15 cellular contexts compared by ENCODE assay signal in the genomic region with DNA sequence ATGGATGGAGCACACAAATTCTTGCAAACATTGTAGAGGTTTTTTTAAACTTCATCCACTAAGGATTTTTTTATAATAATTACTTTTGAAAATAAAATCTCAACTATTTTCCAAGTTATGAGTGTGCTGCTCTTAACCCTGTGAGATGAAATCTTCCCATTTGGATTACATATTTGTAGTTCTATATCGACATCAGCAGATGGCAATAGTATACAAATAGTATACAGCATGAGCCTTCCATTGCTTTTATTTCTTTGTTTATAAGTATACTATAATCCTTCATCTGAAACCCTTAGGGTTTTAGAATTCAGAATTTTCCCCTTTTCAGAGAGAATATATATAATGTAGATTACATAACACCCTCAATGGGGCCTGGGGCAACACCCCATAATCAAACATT.
DNase-seq lines count a peak whose midpoint lies in the region; ATAC-seq, FAIRE-seq and TF ChIP-seq lines count a peak whose summit lies in the region.
"Had no signal": no experiment of that assay in that cellular context is flagged by ENCODE, and none has a peak within 500 bp of the region (broad histone marks: within the 10 kb centered on the region; RNA-seq: fewer than 3 reads in every experiment).

No MANE protein-coding gene starts in this region.

- 9% methylated on average over 1 of the region's 1 CpG for WGBS in K562 (ENCODE audit: insufficient coverage, low coverage, missing lambda C conversion rate)

- peak overlapping the region in 2 of 10 donors; percentile 2 to 31 for H3K27ac Mint-ChIP-seq in naive thymus-derived CD8-positive, alpha-beta T cell
- no peak overlapping the region for H3K27ac Mint-ChIP-seq in activated T-helper 1 cell treated with anti-CD3 and anti-CD28 coated beads, Interleukin-12 subunit alpha, Interleukin-12 subunit beta, Interleukin-2, Interleukin-4 antibody, amounts not matched to agents 30 ng/mL and 10 ng/mL and 1 ng/mL, durations not matched to agents 14 hours and 24 hours and 36 hours
- H3K27ac Mint-ChIP-seq: activated CD4-positive, alpha-beta T cell treated with anti-CD3 and anti-CD28 coated beads, Interleukin-2, amount 10 ng/mL, durations not matched to agents 7 days and 5 days; GM23338 had no signal

- TF ChIP-seq EP300 in K562 (IDR thresholded peaks at IDR 0.05; ENCODE audit: low read length): no peak

- TF ChIP-seq RAD21 in K562 (CRISPR knock-in tag; conservative IDR thresholded peaks at IDR 0.05 in 1 of 2, IDR thresholded peaks at IDR 0.05 in 1 of 2): peak; percentile 43 to 44; a peak in 3 of 4 replicates

- H3K4me3 ChIP-seq in K562: no peak overlapping the region
- H3K4me3 ChIP-seq: GM23338 had no signal

- peaks cover 0 to 7% of the 10 kb centered on the region in 2 experiments for H3K27me3 ChIP-seq in K562 (ENCODE audit: control insufficient read depth in 2 of 2, insufficient read depth in 2 of 2, low read length in 2 of 2)

- no TSS peak for BruUV-seq in K562 (replicated peaks; lab: Mats Ljungman, UMichigan)

- H3K9me1 ChIP-seq in K562 (ENCODE audit: control insufficient read depth, insufficient read depth, low read length): no peaks in the 10 kb centered on the region

- FAIRE-seq in K562 (lab: Jason Lieb, UNC): no peak

- peak in 1 of 3 experiments; percentile 25; a peak in 2 of 6 replicates for TF ChIP-seq CTCF in K562 (IDR thresholded peaks at IDR 0.05 in 2 of 3, conservative IDR thresholded peaks at IDR 0.05 in 1 of 3; ENCODE audit: insufficient read depth in 2 of 3, low read depth in 1 of 3, low read length in 3 of 3)

- POLR2A ChIA-PET in K562 (lab: Yijun Ruan, JAX): no interaction called here
- POLR2A ChIA-PET in naive thymus-derived CD8-positive, alpha-beta T cell (lab: Charles Lee): interaction anchor here (1.6 to 2.0 kb wide), 2 partner anchors 69 to 71 kb away, joined by 4 to 9 read pairs; partner anchors contain the start of gene GJA3

- no peaks in the 10 kb centered on the region for H3K4me1 ChIP-seq in K562 (replicated peaks in 1 of 2; ENCODE audit: control insufficient read depth in 2 of 2, insufficient read depth in 2 of 2, low read length in 2 of 2)

- DNase-seq in DMS 273 (lab: John Stamatoyannopoulos, UW; ENCODE audit: unreplicated experiment) (peak; percentile 10), DMS 273 treated with DMSO at 0.1 percent for 48 hours (lab: John Stamatoyannopoulos, UW) (no peak), LHCN-M2 (ENCODE audit: low read depth) (peak; percentile 7), K562 (ENCODE audit: extremely low read depth in 1 of 4, low spot score in 3 of 4) (no peak)
- DNase-seq in naive thymus-derived CD8-positive, alpha-beta T cell: peak in 3 of 10 donors; percentile 8 to 18 (median 16)
- DNase-seq in activated T-helper 1 cell treated with anti-CD3 and anti-CD28 coated beads, Interleukin-12 subunit alpha, Interleukin-12 subunit beta, Interleukin-2, Interleukin-4 antibody, amounts not matched to agents 30 ng/mL and 10 ng/mL and 1 ng/mL, durations not matched to agents 14 hours and 24 hours and 36 hours (ENCODE audit: low spot score): no peak
- DNase-seq: activated CD4-positive, alpha-beta T cell treated with anti-CD3 and anti-CD28 coated beads, Interleukin-2, amount 10 ng/mL, durations not matched to agents 7 days and 5 days; activated gamma-delta T cell treated with Interleukin-2 at 50 U/mL for 16 hours; caudate nucleus; NCI-H226 had no signal

- H3K79me2 ChIP-seq in K562 (ENCODE audit: control insufficient read depth, insufficient read depth, low read length): no peaks in the 10 kb centered on the region
- H3K79me2 ChIP-seq: parathyroid adenoma had no signal

- no peak overlapping the region for H3K9ac ChIP-seq in K562 (ENCODE audit: insufficient read depth in 1 of 2, low read depth in 2 of 2, low read length in 2 of 2)
- H3K9ac ChIP-seq: KMS-11, parathyroid adenoma had no signal

- no peaks in the 10 kb centered on the region for H3K4me1 Mint-ChIP-seq in naive thymus-derived CD8-positive, alpha-beta T cell
- H3K4me1 Mint-ChIP-seq in activated T-helper 1 cell treated with anti-CD3 and anti-CD28 coated beads, Interleukin-12 subunit alpha, Interleukin-12 subunit beta, Interleukin-2, Interleukin-4 antibody, amounts not matched to agents 30 ng/mL and 10 ng/mL and 1 ng/mL, durations not matched to agents 14 hours and 24 hours and 36 hours (ENCODE audit: low read depth): no peaks in the 10 kb centered on the region
- H3K4me1 Mint-ChIP-seq: activated CD4-positive, alpha-beta T cell treated with anti-CD3 and anti-CD28 coated beads, Interleukin-2, amount 10 ng/mL, durations not matched to agents 7 days and 5 days; GM23338 had no signal

- H3K9me3 Mint-ChIP-seq in naive thymus-derived CD8-positive, alpha-beta T cell: no peaks in the 10 kb centered on the region
- H3K9me3 Mint-ChIP-seq in activated T-helper 1 cell treated with anti-CD3 and anti-CD28 coated beads, Interleukin-12 subunit alpha, Interleukin-12 subunit beta, Interleukin-2, Interleukin-4 antibody, amounts not matched to agents 30 ng/mL and 10 ng/mL and 1 ng/mL, durations not matched to agents 14 hours and 24 hours and 36 hours: no peaks in the 10 kb centered on the region
- H3K9me3 Mint-ChIP-seq: activated CD4-positive, alpha-beta T cell treated with anti-CD3 and anti-CD28 coated beads, Interleukin-2, amount 10 ng/mL, durations not matched to agents 7 days and 5 days; GM23338 had no signal

- peaks cover 6% of the 10 kb centered on the region; the same call in 2 of the 3 replicates for H3K36me3 ChIP-seq in K562 (ENCODE audit: control insufficient read depth, insufficient read depth, low read length)

- in situ Hi-C loops in K562 (cut with MboI): no loop called here

- H2AFZ ChIP-seq in K562 (ENCODE audit: low read depth, low read length): no peak overlapping the region
- H2AFZ ChIP-seq: GM23338, parathyroid adenoma had no signal

- CTCF ChIA-PET in K562 (lab: Yijun Ruan, JAX; ENCODE audit: low intra/inter-chr PET ratio): interaction anchor here (0.6 to 2.4 kb wide), 3 partner anchors 44 to 91 kb away, joined by 3 to 23 read pairs (median 7); no protein-coding TSS in a partner anchor

- H3K4me2 ChIP-seq in K562 (ENCODE audit: insufficient read depth, low read length): no peak overlapping the region
- H3K4me2 ChIP-seq: GM23338, KMS-11 had no signal

- no peaks in the 10 kb centered on the region for H3K9me3 ChIP-seq in K562 (replicated peaks; ENCODE audit: control insufficient read depth, insufficient read depth, low read depth, low read length)

- H3K36me3 Mint-ChIP-seq in naive thymus-derived CD8-positive, alpha-beta T cell: peaks cover 0 to 23% (median 5%) of the 10 kb centered on the region in 3 donors
- H3K36me3 Mint-ChIP-seq in activated T-helper 1 cell treated with anti-CD3 and anti-CD28 coated beads, Interleukin-12 subunit alpha, Interleukin-12 subunit beta, Interleukin-2, Interleukin-4 antibody, amounts not matched to agents 30 ng/mL and 10 ng/mL and 1 ng/mL, durations not matched to agents 14 hours and 24 hours and 36 hours (ENCODE audit: low read depth): peaks cover 15% of the 10 kb centered on the region

- intact Hi-C loops in K562 (cut with micrococcal nuclease): loop anchor here (2.0 kb wide), 1 partner anchor 72 kb away; no protein-coding TSS in a partner anchor
- intact Hi-C loops in activated T-helper 1 cell treated with anti-CD3 and anti-CD28 coated beads, Interleukin-12 subunit alpha, Interleukin-12 subunit beta, Interleukin-2, Interleukin-4 antibody, amounts not matched to agents 30 ng/mL and 10 ng/mL and 1 ng/mL, durations not matched to agents 14 hours and 24 hours and 36 hours (cut with micrococcal nuclease): loop anchor here (1.0 kb wide), 1 partner anchor 73 kb away; no protein-coding TSS in a partner anchor

- no peak overlapping the region for H3K27ac ChIP-seq in K562 (ENCODE audit: extremely low read depth, low read depth, low read length)
- H3K27ac ChIP-seq: KMS-11, parathyroid adenoma had no signal

- no peaks in the 10 kb centered on the region for H3K27me3 Mint-ChIP-seq in naive thymus-derived CD8-positive, alpha-beta T cell
- H3K27me3 Mint-ChIP-seq in activated T-helper 1 cell treated with anti-CD3 and anti-CD28 coated beads, Interleukin-12 subunit alpha, Interleukin-12 subunit beta, Interleukin-2, Interleukin-4 antibody, amounts not matched to agents 30 ng/mL and 10 ng/mL and 1 ng/mL, durations not matched to agents 14 hours and 24 hours and 36 hours (ENCODE audit: insufficient read depth): peaks cover 6% of the 10 kb centered on the region

- no peak for TF ChIP-seq POLR2A in K562 (conservative IDR thresholded peaks at IDR 0.05)

- no peak overlapping the region for H3K4me3 Mint-ChIP-seq in naive thymus-derived CD8-positive, alpha-beta T cell
- H3K4me3 Mint-ChIP-seq in activated T-helper 1 cell treated with anti-CD3 and anti-CD28 coated beads, Interleukin-12 subunit alpha, Interleukin-12 subunit beta, Interleukin-2, Interleukin-4 antibody, amounts not matched to agents 30 ng/mL and 10 ng/mL and 1 ng/mL, durations not matched to agents 14 hours and 24 hours and 36 hours: no peak overlapping the region
- H3K4me3 Mint-ChIP-seq: activated CD4-positive, alpha-beta T cell treated with anti-CD3 and anti-CD28 coated beads, Interleukin-2, amount 10 ng/mL, durations not matched to agents 7 days and 5 days; GM23338 had no signal

- ATAC-seq in K562 (peak; percentile 68; the same call in 2 of the 3 replicates), GM18867 (IDR thresholded peaks at IDR 0.05; ENCODE audit: unreplicated experiment) (no peak), GM19397 (IDR thresholded peaks at IDR 0.05; ENCODE audit: unreplicated experiment) (no peak)
- ATAC-seq in naive thymus-derived CD8-positive, alpha-beta T cell: peak; percentile 52 to 66
- ATAC-seq: GM23338 had no signal

- H4K20me1 ChIP-seq in K562 (replicated peaks; ENCODE audit: control insufficient read depth, insufficient read depth, low read length): no peaks in the 10 kb centered on the region

TF ChIP-seq in K562, 482 proteins besides CTCF, POLR2A, EP300 and RAD21:
- no peak for TF ChIP-seq GATAD2B (IDR thresholded peaks at IDR 0.05; ENCODE audit: borderline replicate concordance)
- no peak for TF ChIP-seq ZKSCAN1 (IDR thresholded peaks at IDR 0.05; ENCODE audit: low read depth, low read length)

Comparison
In these comparisons a context has a peak if more than half of its experiments do, and no peak if none do; other contexts are left out.
1. DNase-seq: peak in DMS 273 (single experiment) and LHCN-M2 (single experiment); none in DMS 273 treated with DMSO at 0.1 percent for 48 hours (single experiment), K562 (0 of 4) and activated T-helper 1 cell treated with anti-CD3 and anti-CD28 coated beads, Interleukin-12 subunit alpha, Interleukin-12 subunit beta, Interleukin-2, Interleukin-4 antibody, amounts not matched to agents 30 ng/mL and 10 ng/mL and 1 ng/mL, durations not matched to agents 14 hours and 24 hours and 36 hours (single experiment).
2. ATAC-seq: peak in K562 (single experiment) and naive thymus-derived CD8-positive, alpha-beta T cell (2 of 2); none in GM18867 (single experiment) and GM19397 (single experiment).